33 cellular contexts compared by ENCODE assay signal in the genomic region with DNA sequence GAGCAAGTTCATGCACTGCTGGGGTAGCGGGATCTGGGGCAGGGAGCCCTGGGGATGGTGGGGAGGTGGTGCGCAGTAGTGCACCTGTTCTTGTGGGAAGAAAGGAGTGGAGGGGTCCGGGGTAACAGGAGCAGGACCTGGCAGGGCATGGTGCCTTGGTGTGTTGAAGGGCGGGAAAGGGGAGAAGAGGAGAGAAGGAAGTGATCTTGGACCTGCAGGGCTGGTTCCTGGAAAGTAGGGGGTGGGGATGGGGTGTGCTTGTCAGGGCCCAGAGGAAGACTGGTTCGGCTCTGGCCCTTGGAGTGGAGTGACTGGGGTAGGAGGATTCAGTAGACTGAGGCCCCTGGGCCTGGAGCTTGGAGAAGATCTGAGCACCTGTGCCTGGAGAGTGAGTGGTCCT. TPM values are rescaled to one million over a fixed set of nuclear protein-coding genes. Genes with fewer than 3 reads are reported as not detected.
"Had no signal": no experiment of that assay in that cellular context is flagged by ENCODE, and none has a peak within 500 bp of the region (broad histone marks: within the 10 kb centered on the region; RNA-seq: fewer than 3 reads in every experiment).

No MANE protein-coding gene starts in this region.

- DNase-seq: activated CD4-positive, alpha-beta memory T cell treated with anti-CD3 and anti-CD28 coated beads, Interleukin-2, amount 10 ng/mL, durations not matched to agents 7 days and 5 days; activated CD4-positive, alpha-beta T cell treated with anti-CD3 and anti-CD28 coated beads for 1 hour; activated CD4-positive, alpha-beta T cell treated with anti-CD3 and anti-CD28 coated beads for 36 hours; activated CD4-positive, alpha-beta T cell treated with anti-CD3 and anti-CD28 coated beads for 48 hours; activated CD4-positive, alpha-beta T cell treated with anti-CD3 and anti-CD28 coated beads, Interleukin-2, amount 10 ng/mL, durations not matched to agents 7 days and 5 days; activated CD4-positive, alpha-beta T cell treated with anti-CD3 and anti-CD28 coated beads, Interleukin-2, amount 50 U/mL, for 48 hours; activated CD4-positive, CD25-positive, alpha-beta regulatory T cell; activated CD8-positive, alpha-beta memory T cell treated with anti-CD3 and anti-CD28 coated beads for 24 hours; activated CD8-positive, alpha-beta memory T cell treated with anti-CD3 and anti-CD28 coated beads, Interleukin-2, amount 10 ng/mL, durations not matched to agents 7 days and 5 days; activated CD8-positive, alpha-beta memory T cell treated with anti-CD3 and anti-CD28 coated beads, Interleukin-2, amount 50 U/mL, for 48 hours; activated CD8-positive, alpha-beta T cell treated with anti-CD3 and anti-CD28 coated beads, Interleukin-2, amount 10 ng/mL, durations not matched to agents 7 days and 5 days; activated effector memory CD4-positive, alpha-beta T cell treated with Interleukin-2 at 50 U/mL for 16 hours; activated gamma-delta T cell; activated naive CD4-positive, alpha-beta T cell treated with anti-CD3 and anti-CD28 coated beads, Interleukin-2, amount 10 ng/mL, durations not matched to agents 7 days and 5 days; activated naive CD4-positive, alpha-beta T cell treated with Interleukin-2 at 50 U/mL for 16 hours; activated naive CD8-positive, alpha-beta T cell treated with anti-CD3 and anti-CD28 coated beads, Interleukin-2, amount 10 ng/mL, durations not matched to agents 7 days and 5 days; activated naive CD8-positive, alpha-beta T cell treated with anti-CD3 and anti-CD28 coated beads, Interleukin-2, amount 50 U/mL, for 24 hours; activated T-cell treated with anti-CD3 and anti-CD28 coated beads, Interleukin-2, amount 50 U/mL, for 24 hours; activated T-cell treated with anti-CD3 and anti-CD28 coated beads, Interleukin-2, amount 50 U/mL, for 48 hours; amygdala; anterior cingulate cortex; central memory CD4-positive, alpha-beta T cell; T-helper 1 cell; T-helper 2 cell; T-helper 9 cell; WERI-Rb-1 had no signal

- ATAC-seq: activated CD4-positive, alpha-beta T cell treated with anti-CD3 and anti-CD28 coated beads for 36 hours; activated CD4-positive, CD25-positive, alpha-beta regulatory T cell treated with anti-CD3 and anti-CD28 coated beads, Interleukin-2, amount 50 U/mL, for 24 hours; activated CD8-positive, alpha-beta memory T cell treated with anti-CD3 and anti-CD28 coated beads, Interleukin-2, amount 10 ng/mL, durations not matched to agents 7 days and 5 days; activated CD8-positive, alpha-beta T cell treated with anti-CD3 and anti-CD28 coated beads, Interleukin-2, amount 10 ng/mL, durations not matched to agents 7 days and 5 days; activated naive CD8-positive, alpha-beta T cell treated with anti-CD3 and anti-CD28 coated beads, Interleukin-2, amount 50 U/mL, for 24 hours; WTC11 had no signal

RNA-seq across cellular contexts. Expression of gene B3GNT6, which starts 21.7 kb away (rescaled TPM):
- total RNA-seq: activated CD4-positive, alpha-beta memory T cell treated with anti-CD3 and anti-CD28 coated beads, Interleukin-2, amount 10 ng/mL, durations not matched to agents 7 days and 5 days; activated CD4-positive, alpha-beta T cell treated with anti-CD3 and anti-CD28 coated beads for 36 hours; activated CD4-positive, alpha-beta T cell treated with anti-CD3 and anti-CD28 coated beads, Interleukin-2, amount 10 ng/mL, durations not matched to agents 7 days and 5 days; activated CD8-positive, alpha-beta memory T cell treated with anti-CD3 and anti-CD28 coated beads, Interleukin-2, amount 10 ng/mL, durations not matched to agents 7 days and 5 days; activated CD8-positive, alpha-beta T cell treated with anti-CD3 and anti-CD28 coated beads, Interleukin-2, amount 10 ng/mL, durations not matched to agents 7 days and 5 days; activated naive CD8-positive, alpha-beta T cell treated with anti-CD3 and anti-CD28 coated beads, Interleukin-2, amount 10 ng/mL, durations not matched to agents 7 days and 5 days; activated T-helper 2 cell treated with anti-CD3 and anti-CD28 coated beads, Interferon-gamma antibody, Interleukin-2, Interleukin-4, amounts not matched to agents 10 μg/mL and 5 μg/mL and 100 μg/mL, durations not matched to agents 14 hours and 24 hours and 36 hours; ascending aorta; cardiac muscle cell; cerebellum had no signal

RNA-seq across cellular contexts. Expression of gene OMP, which starts 46.7 kb away (rescaled TPM):
- total RNA-seq: activated CD4-positive, alpha-beta memory T cell treated with anti-CD3 and anti-CD28 coated beads, Interleukin-2, amount 10 ng/mL, durations not matched to agents 7 days and 5 days; activated CD4-positive, alpha-beta T cell treated with anti-CD3 and anti-CD28 coated beads for 36 hours; activated CD4-positive, alpha-beta T cell treated with anti-CD3 and anti-CD28 coated beads, Interleukin-2, amount 10 ng/mL, durations not matched to agents 7 days and 5 days; activated CD8-positive, alpha-beta memory T cell treated with anti-CD3 and anti-CD28 coated beads, Interleukin-2, amount 10 ng/mL, durations not matched to agents 7 days and 5 days; activated CD8-positive, alpha-beta T cell treated with anti-CD3 and anti-CD28 coated beads, Interleukin-2, amount 10 ng/mL, durations not matched to agents 7 days and 5 days; activated naive CD8-positive, alpha-beta T cell treated with anti-CD3 and anti-CD28 coated beads, Interleukin-2, amount 10 ng/mL, durations not matched to agents 7 days and 5 days; activated T-helper 2 cell treated with anti-CD3 and anti-CD28 coated beads, Interferon-gamma antibody, Interleukin-2, Interleukin-4, amounts not matched to agents 10 μg/mL and 5 μg/mL and 100 μg/mL, durations not matched to agents 14 hours and 24 hours and 36 hours; ascending aorta; bronchial epithelial cell; cardiac muscle cell; WTC11 had no signal
